ENCODE assay signal across 28 cellular contexts in genomic region chr1:222040163-222040900, GRCh38.
"Had no signal": no experiment of that assay in that cellular context is flagged by ENCODE, and none has a peak within 500 bp of the region (broad histone marks: within the 10 kb centered on the region; RNA-seq: fewer than 3 reads in every experiment).

No MANE protein-coding gene starts in this region.

- H3K27ac Mint-ChIP-seq: activated B cell treated with CpG ODN at 0.5 μM for 24 hours; activated CD4-positive, alpha-beta T cell treated with anti-CD3 and anti-CD28 coated beads for 36 hours; activated naive CD4-positive, alpha-beta T cell treated with anti-CD3 and anti-CD28 coated beads, Interleukin-2, amount 50 U/mL, for 72 hours; activated T-cell treated with anti-CD3 and anti-CD28 coated beads, Interleukin-2, amount 50 U/mL, for 24 hours; activated T-helper 17 cell treated with anti-CD3 and anti-CD28 coated beads, Interleukin-2, amount 50 U/mL, for 72 hours; dendritic cell treated with granulocyte-macrophage colony-stimulating factor and Interleukin-4, amounts not matched to agents 40 ng/mL and 50 ng/mL, for 4 days; naive thymus-derived CD8-positive, alpha-beta T cell; T-helper 17 cell had no signal

- H3K4me1 Mint-ChIP-seq: activated B cell treated with CpG ODN at 0.5 μM for 24 hours; activated CD4-positive, alpha-beta T cell treated with anti-CD3 and anti-CD28 coated beads for 36 hours; activated T-helper 17 cell treated with anti-CD3 and anti-CD28 coated beads, Interleukin-2, amount 50 U/mL, for 72 hours; naive thymus-derived CD8-positive, alpha-beta T cell; T-helper 17 cell had no signal

- H3K9me3 Mint-ChIP-seq: activated B cell treated with CpG ODN at 0.5 μM for 24 hours; activated T-cell treated with anti-CD3 and anti-CD28 coated beads, Interleukin-2, amount 50 U/mL, for 24 hours; activated T-helper 17 cell treated with anti-CD3 and anti-CD28 coated beads, Interleukin-2, amount 50 U/mL, for 72 hours; dendritic cell treated with granulocyte-macrophage colony-stimulating factor and Interleukin-4, amounts not matched to agents 40 ng/mL and 50 ng/mL, for 4 days; naive thymus-derived CD8-positive, alpha-beta T cell had no signal

- DNase-seq: activated B cell treated with CpG ODN at 0.5 μM for 24 hours; activated CD4-positive, alpha-beta T cell treated with anti-CD3 and anti-CD28 coated beads for 36 hours; activated CD4-positive, alpha-beta T cell treated with anti-CD3 and anti-CD28 coated beads, Interleukin-2, amount 50 U/mL, for 4 hours; activated CD8-positive, alpha-beta memory T cell treated with anti-CD3 and anti-CD28 coated beads for 24 hours; activated CD8-positive, alpha-beta memory T cell treated with anti-CD3 and anti-CD28 coated beads, Interleukin-2, amount 50 U/mL, for 4 hours; activated T-cell treated with anti-CD3 and anti-CD28 coated beads, Interleukin-2, amount 50 U/mL, for 24 hours; aorta; caudate nucleus; effector CD8-positive, alpha-beta T cell; foreskin keratinocyte; glutamatergic neuron; islet precursor cell; left cardiac atrium; lower lobe of right lung; naive thymus-derived CD8-positive, alpha-beta T cell; pancreas; sigmoid colon; spleen; stimulated activated CD4-positive, alpha-beta T cell treated with anti-CD3 and anti-CD28 coated beads, Interleukin-4, amount 100 ng/mL, for 1 hour; stimulated activated naive CD4-positive, alpha-beta T cell treated with Interleukin-2 at 50 U/mL for 16 hours; T-helper 17 cell; upper lobe of left lung had no signal

- H3K4me3 ChIP-seq: lower lobe of right lung, pancreas, sigmoid colon, spleen, thoracic aorta, upper lobe of left lung had no signal

- H3K36me3 Mint-ChIP-seq: activated naive CD4-positive, alpha-beta T cell treated with anti-CD3 and anti-CD28 coated beads, Interleukin-2, amount 50 U/mL, for 72 hours; brain; naive thymus-derived CD8-positive, alpha-beta T cell had no signal

- H3K27ac ChIP-seq: foreskin keratinocyte, lower lobe of right lung, neutrophil, pancreas, sigmoid colon, spleen, thoracic aorta, upper lobe of left lung had no signal

- H3K36me3 ChIP-seq: lower lobe of right lung, neutrophil, pancreas, sigmoid colon, spleen, thoracic aorta, upper lobe of left lung had no signal

- ATAC-seq: activated CD4-positive, alpha-beta T cell treated with anti-CD3 and anti-CD28 coated beads for 36 hours; activated naive CD4-positive, alpha-beta T cell treated with anti-CD3 and anti-CD28 coated beads, Interleukin-2, amount 50 U/mL, for 72 hours; activated T-helper 17 cell treated with anti-CD3 and anti-CD28 coated beads, Interleukin-2, amount 50 U/mL, for 72 hours; foreskin keratinocyte; lower lobe of right lung; naive thymus-derived CD8-positive, alpha-beta T cell; pancreas; T-helper 17 cell had no signal

- H3K27me3 ChIP-seq: foreskin keratinocyte, neutrophil, pancreas, sigmoid colon, spleen, upper lobe of left lung had no signal

- H3K4me3 Mint-ChIP-seq: activated B cell treated with CpG ODN at 0.5 μM for 24 hours; activated CD4-positive, alpha-beta T cell treated with anti-CD3 and anti-CD28 coated beads for 36 hours; activated T-cell treated with anti-CD3 and anti-CD28 coated beads, Interleukin-2, amount 50 U/mL, for 24 hours; activated T-helper 17 cell treated with anti-CD3 and anti-CD28 coated beads, Interleukin-2, amount 50 U/mL, for 72 hours; brain; dendritic cell treated with granulocyte-macrophage colony-stimulating factor and Interleukin-4, amounts not matched to agents 40 ng/mL and 50 ng/mL, for 4 days; naive thymus-derived CD8-positive, alpha-beta T cell; T-helper 17 cell had no signal

- H3K9me3 ChIP-seq: lower lobe of right lung, neutrophil, pancreas, sigmoid colon, thoracic aorta, upper lobe of left lung had no signal

- H3K27me3 Mint-ChIP-seq: activated B cell treated with CpG ODN at 0.5 μM for 24 hours; activated T-cell treated with anti-CD3 and anti-CD28 coated beads, Interleukin-2, amount 50 U/mL, for 24 hours; brain; dendritic cell treated with granulocyte-macrophage colony-stimulating factor and Interleukin-4, amounts not matched to agents 40 ng/mL and 50 ng/mL, for 4 days had no signal

- H3K4me1 ChIP-seq: foreskin keratinocyte, lower lobe of right lung, pancreas, spleen, upper lobe of left lung had no signal
